ENCODE assay signal across 1 cellular context in the genomic region with DNA sequence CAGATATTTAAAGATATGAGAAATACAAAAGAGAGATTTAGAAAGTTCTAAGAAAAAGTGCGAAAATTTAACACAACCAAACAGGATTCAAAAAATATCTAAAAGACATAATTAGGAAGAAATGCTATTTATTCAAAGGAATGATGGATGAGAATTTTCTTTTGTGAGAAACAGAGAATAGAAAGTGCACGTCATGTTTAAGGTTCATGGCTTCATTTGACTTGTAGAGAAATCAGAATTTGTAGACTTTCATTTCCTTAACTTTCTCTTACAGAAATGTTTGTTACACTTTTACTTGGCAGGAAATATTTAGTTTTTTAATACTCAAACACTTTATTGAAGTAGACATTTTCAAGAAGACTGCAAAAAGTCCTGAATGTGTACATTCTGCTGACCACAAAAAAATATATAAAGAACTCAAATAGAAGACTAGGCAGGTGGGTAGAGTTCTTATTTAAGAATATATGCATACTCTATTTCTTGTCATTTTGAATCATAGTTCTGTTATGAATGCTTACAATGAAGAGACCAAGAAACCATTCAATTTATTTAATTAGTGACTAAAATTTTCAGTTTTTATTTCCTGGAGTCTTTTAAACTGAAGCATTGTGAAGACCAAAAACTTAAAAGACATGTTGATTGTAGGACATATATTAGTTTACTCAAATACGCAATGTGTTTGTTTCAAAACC.
TF ChIP-seq lines count a peak whose summit lies in the region.

No MANE protein-coding gene starts in this region.

TF ChIP-seq in GM12878, 131 proteins besides CTCF, POLR2A, EP300 and RAD21 (continued from another document):
- TF ChIP-seq, protein P1, sequence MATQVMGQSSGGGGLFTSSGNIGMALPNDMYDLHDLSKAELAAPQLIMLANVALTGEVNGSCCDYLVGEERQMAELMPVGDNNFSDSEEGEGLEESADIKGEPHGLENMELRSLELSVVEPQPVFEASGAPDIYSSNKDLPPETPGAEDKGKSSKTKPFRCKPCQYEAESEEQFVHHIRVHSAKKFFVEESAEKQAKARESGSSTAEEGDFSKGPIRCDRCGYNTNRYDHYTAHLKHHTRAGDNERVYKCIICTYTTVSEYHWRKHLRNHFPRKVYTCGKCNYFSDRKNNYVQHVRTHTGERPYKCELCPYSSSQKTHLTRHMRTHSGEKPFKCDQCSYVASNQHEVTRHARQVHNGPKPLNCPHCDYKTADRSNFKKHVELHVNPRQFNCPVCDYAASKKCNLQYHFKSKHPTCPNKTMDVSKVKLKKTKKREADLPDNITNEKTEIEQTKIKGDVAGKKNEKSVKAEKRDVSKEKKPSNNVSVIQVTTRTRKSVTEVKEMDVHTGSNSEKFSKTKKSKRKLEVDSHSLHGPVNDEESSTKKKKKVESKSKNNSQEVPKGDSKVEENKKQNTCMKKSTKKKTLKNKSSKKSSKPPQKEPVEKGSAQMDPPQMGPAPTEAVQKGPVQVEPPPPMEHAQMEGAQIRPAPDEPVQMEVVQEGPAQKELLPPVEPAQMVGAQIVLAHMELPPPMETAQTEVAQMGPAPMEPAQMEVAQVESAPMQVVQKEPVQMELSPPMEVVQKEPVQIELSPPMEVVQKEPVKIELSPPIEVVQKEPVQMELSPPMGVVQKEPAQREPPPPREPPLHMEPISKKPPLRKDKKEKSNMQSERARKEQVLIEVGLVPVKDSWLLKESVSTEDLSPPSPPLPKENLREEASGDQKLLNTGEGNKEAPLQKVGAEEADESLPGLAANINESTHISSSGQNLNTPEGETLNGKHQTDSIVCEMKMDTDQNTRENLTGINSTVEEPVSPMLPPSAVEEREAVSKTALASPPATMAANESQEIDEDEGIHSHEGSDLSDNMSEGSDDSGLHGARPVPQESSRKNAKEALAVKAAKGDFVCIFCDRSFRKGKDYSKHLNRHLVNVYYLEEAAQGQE (IDR thresholded peaks at IDR 0.05; ENCODE audit: low read depth, low read length) = no peak
- TF ChIP-seq SUZ12 (IDR thresholded peaks at IDR 0.05; ENCODE audit: unreplicated experiment) (no peak), CBX3 (IDR thresholded peaks at IDR 0.05; ENCODE audit: borderline replicate concordance, low read depth) (no peak), ATF7 (IDR thresholded peaks at IDR 0.05; ENCODE audit: low read depth) (peak; percentile 43; the same call in 1 of the 2 replicates), POLR2AphosphoS2 (IDR thresholded peaks at IDR 0.05; ENCODE audit: low read depth, low read length) (no peak), ZSCAN29 (IDR thresholded peaks at IDR 0.05) (no peak)
- TF ChIP-seq, protein P2, sequence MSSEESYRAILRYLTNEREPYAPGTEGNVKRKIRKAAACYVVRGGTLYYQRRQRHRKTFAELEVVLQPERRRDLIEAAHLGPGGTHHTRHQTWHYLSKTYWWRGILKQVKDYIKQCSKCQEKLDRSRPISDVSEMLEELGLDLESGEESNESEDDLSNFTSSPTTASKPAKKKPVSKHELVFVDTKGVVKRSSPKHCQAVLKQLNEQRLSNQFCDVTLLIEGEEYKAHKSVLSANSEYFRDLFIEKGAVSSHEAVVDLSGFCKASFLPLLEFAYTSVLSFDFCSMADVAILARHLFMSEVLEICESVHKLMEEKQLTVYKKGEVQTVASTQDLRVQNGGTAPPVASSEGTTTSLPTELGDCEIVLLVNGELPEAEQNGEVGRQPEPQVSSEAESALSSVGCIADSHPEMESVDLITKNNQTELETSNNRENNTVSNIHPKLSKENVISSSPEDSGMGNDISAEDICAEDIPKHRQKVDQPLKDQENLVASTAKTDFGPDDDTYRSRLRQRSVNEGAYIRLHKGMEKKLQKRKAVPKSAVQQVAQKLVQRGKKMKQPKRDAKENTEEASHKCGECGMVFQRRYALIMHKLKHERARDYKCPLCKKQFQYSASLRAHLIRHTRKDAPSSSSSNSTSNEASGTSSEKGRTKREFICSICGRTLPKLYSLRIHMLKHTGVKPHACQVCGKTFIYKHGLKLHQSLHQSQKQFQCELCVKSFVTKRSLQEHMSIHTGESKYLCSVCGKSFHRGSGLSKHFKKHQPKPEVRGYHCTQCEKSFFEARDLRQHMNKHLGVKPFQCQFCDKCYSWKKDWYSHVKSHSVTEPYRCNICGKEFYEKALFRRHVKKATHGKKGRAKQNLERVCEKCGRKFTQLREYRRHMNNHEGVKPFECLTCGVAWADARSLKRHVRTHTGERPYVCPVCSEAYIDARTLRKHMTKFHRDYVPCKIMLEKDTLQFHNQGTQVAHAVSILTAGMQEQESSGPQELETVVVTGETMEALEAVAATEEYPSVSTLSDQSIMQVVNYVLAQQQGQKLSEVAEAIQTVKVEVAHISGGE (CRISPR knock-in tag; IDR thresholded peaks at IDR 0.05) = no peak
- TF ChIP-seq, protein P3, sequence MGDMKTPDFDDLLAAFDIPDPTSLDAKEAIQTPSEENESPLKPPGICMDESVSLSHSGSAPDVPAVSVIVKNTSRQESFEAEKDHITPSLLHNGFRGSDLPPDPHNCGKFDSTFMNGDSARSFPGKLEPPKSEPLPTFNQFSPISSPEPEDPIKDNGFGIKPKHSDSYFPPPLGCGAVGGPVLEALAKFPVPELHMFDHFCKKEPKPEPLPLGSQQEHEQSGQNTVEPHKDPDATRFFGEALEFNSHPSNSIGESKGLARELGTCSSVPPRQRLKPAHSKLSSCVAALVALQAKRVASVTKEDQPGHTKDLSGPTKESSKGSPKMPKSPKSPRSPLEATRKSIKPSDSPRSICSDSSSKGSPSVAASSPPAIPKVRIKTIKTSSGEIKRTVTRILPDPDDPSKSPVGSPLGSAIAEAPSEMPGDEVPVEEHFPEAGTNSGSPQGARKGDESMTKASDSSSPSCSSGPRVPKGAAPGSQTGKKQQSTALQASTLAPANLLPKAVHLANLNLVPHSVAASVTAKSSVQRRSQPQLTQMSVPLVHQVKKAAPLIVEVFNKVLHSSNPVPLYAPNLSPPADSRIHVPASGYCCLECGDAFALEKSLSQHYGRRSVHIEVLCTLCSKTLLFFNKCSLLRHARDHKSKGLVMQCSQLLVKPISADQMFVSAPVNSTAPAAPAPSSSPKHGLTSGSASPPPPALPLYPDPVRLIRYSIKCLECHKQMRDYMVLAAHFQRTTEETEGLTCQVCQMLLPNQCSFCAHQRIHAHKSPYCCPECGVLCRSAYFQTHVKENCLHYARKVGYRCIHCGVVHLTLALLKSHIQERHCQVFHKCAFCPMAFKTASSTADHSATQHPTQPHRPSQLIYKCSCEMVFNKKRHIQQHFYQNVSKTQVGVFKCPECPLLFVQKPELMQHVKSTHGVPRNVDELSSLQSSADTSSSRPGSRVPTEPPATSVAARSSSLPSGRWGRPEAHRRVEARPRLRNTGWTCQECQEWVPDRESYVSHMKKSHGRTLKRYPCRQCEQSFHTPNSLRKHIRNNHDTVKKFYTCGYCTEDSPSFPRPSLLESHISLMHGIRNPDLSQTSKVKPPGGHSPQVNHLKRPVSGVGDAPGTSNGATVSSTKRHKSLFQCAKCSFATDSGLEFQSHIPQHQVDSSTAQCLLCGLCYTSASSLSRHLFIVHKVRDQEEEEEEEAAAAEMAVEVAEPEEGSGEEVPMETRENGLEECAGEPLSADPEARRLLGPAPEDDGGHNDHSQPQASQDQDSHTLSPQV (IDR thresholded peaks at IDR 0.05) = 0 out of 2 replicates have a peak, but pooled peaks have one; percentile 10
- TF ChIP-seq, protein P4, sequence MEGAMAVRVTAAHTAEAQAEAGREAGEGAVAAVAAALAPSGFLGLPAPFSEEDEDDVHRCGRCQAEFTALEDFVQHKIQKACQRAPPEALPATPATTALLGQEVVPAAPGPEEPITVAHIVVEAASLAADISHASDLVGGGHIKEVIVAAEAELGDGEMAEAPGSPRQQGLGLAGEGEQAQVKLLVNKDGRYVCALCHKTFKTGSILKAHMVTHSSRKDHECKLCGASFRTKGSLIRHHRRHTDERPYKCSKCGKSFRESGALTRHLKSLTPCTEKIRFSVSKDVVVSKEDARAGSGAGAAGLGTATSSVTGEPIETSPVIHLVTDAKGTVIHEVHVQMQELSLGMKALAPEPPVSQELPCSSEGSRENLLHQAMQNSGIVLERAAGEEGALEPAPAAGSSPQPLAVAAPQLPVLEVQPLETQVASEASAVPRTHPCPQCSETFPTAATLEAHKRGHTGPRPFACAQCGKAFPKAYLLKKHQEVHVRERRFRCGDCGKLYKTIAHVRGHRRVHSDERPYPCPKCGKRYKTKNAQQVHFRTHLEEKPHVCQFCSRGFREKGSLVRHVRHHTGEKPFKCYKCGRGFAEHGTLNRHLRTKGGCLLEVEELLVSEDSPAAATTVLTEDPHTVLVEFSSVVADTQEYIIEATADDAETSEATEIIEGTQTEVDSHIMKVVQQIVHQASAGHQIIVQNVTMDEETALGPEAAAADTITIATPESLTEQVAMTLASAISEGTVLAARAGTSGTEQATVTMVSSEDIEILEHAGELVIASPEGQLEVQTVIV (IDR thresholded peaks at IDR 0.05; ENCODE audit: borderline replicate concordance, partially characterized antibody) = no peak
